In genomic region chr10:83222832-83223742, GRCh38 we compare ENCODE assay signal across 1 cellular context.
TF ChIP-seq lines count a peak whose summit lies in the region.

No MANE protein-coding gene starts in this region.

TF ChIP-seq in WTC11, 78 proteins besides CTCF, POLR2A, EP300 and RAD21 (continued from another document):
- no peak for TF ChIP-seq ZNF512 (CRISPR knock-in tag; IDR thresholded peaks at IDR 0.05; ENCODE audit: borderline replicate concordance)
- TF ChIP-seq ZBTB21 (CRISPR knock-in tag; IDR thresholded peaks at IDR 0.05; ENCODE audit: borderline replicate concordance), result no peak
- no peak for TF ChIP-seq ZNF416 (CRISPR knock-in tag; IDR thresholded peaks at IDR 0.05)
- no peak for TF ChIP-seq E2F5 (CRISPR knock-in tag; IDR thresholded peaks at IDR 0.05)
- no peak for TF ChIP-seq ETV6 (CRISPR knock-in tag; IDR thresholded peaks at IDR 0.05)
- TF ChIP-seq ZMAT4 (CRISPR knock-in tag; IDR thresholded peaks at IDR 0.05), result no peak
- no peak for TF ChIP-seq MAX (CRISPR knock-in tag; IDR thresholded peaks at IDR 0.05)
